ENCODE assay signal across 1 cellular context in the genomic region with DNA sequence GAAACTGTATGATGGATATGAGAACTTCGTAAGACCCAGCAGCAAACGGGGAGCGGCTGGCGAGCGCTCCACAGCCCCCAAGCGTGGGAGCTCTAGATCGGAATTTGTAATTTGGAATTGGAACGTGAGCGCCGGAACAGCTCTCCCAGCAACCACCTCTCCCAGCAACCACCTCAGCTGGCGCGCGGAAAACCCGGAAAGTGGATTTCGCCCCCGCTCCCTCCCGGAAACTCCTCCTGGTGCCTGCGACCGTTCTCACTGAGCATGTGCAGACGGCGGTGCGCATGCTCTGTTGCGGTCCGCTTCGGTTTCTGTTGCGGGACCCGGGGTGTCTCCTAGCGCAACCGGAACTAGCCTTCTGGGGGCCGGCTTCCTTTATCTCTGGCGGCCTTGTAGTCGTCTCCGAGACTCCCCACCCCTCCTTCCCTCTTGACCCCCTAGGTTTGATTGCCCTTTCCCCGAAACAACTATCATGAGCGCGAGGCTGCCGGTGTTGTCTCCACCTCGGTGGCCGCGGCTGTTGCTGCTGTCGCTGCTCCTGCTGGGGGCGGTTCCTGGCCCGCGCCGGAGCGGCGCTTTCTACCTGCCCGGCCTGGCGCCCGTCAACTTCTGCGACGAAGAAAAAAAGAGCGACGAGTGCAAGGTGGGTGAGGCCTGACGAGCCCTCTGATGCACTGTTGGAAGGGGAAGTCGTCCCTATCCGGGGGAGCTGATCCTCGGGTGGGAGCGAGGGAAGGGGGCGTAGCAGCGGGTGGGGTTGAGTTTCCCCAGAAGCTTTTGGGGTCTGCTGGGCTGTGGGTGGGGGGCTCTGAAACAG.
TF ChIP-seq lines count a peak whose summit lies in the region.

A gene with protein sequence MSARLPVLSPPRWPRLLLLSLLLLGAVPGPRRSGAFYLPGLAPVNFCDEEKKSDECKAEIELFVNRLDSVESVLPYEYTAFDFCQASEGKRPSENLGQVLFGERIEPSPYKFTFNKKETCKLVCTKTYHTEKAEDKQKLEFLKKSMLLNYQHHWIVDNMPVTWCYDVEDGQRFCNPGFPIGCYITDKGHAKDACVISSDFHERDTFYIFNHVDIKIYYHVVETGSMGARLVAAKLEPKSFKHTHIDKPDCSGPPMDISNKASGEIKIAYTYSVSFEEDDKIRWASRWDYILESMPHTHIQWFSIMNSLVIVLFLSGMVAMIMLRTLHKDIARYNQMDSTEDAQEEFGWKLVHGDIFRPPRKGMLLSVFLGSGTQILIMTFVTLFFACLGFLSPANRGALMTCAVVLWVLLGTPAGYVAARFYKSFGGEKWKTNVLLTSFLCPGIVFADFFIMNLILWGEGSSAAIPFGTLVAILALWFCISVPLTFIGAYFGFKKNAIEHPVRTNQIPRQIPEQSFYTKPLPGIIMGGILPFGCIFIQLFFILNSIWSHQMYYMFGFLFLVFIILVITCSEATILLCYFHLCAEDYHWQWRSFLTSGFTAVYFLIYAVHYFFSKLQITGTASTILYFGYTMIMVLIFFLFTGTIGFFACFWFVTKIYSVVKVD (plus strand): TSS at position 338 of the 817 bp plus-strand sequence. CDS start 135 bp downstream, at position 473.

TF ChIP-seq in HepG2, 621 proteins besides CTCF, POLR2A, EP300 and RAD21 (continued from another document):
- TF ChIP-seq, protein P1, sequence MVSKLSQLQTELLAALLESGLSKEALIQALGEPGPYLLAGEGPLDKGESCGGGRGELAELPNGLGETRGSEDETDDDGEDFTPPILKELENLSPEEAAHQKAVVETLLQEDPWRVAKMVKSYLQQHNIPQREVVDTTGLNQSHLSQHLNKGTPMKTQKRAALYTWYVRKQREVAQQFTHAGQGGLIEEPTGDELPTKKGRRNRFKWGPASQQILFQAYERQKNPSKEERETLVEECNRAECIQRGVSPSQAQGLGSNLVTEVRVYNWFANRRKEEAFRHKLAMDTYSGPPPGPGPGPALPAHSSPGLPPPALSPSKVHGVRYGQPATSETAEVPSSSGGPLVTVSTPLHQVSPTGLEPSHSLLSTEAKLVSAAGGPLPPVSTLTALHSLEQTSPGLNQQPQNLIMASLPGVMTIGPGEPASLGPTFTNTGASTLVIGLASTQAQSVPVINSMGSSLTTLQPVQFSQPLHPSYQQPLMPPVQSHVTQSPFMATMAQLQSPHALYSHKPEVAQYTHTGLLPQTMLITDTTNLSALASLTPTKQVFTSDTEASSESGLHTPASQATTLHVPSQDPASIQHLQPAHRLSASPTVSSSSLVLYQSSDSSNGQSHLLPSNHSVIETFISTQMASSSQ (IDR thresholded peaks at IDR 0.05; ENCODE audit: low read depth): no peak
- TF ChIP-seq, protein P1 (CRISPR knock-in tag; IDR thresholded peaks at IDR 0.05; ENCODE audit: borderline replicate concordance): peak; percentile 51; the same call in 1 of the 2 replicates
- TF ChIP-seq ATF4 (CRISPR knock-in tag; IDR thresholded peaks at IDR 0.05) (0 out of 4 replicates have a peak, but pooled peaks of 1 of the 2 experiments have one; percentile 34), CSRNP1 (CRISPR knock-in tag; IDR thresholded peaks at IDR 0.05) (0 out of 2 replicates have a peak, but pooled peaks have one; percentile 22), AGO2 (optimal IDR thresholded peaks at IDR 0.05; ENCODE audit: low read depth, low read length) (peak; percentile 78)
TF ChIP-seq in HepG2: peak in this region for 237.
